ENCODE assay signal across 9 cellular contexts in genomic region chr11:46100670-46101069, GRCh38. TPM values are rescaled to one million over a fixed set of nuclear protein-coding genes. Genes with fewer than 3 reads are reported as not detected.
DNase-seq lines count a peak whose midpoint lies in the region; ATAC-seq and TF ChIP-seq lines count a peak whose summit lies in the region.
"Had no signal": no experiment of that assay in that cellular context is flagged by ENCODE, and none has a peak within 500 bp of the region (broad histone marks: within the 10 kb centered on the region; RNA-seq: fewer than 3 reads in every experiment).

No MANE protein-coding gene starts in this region.

- WGBS in mesendoderm (ENCODE audit: extremely low coverage, insufficient coverage, low lambda C conversion rate), result no CpG with 5 or more reads among the region's 3 CpGs

- peak overlapping the region; percentile 56 to 89 (median 85) for H3K27ac Mint-ChIP-seq in CD4-positive, CD25-positive, alpha-beta regulatory T cell
- peak overlapping the region; percentile 0 for H3K27ac Mint-ChIP-seq in activated T-helper 1 cell treated with anti-CD3 and anti-CD28 coated beads, Interleukin-12 subunit alpha, Interleukin-12 subunit beta, Interleukin-2, Interleukin-4 antibody, amounts not matched to agents 30 ng/mL and 10 ng/mL and 1 ng/mL, durations not matched to agents 14 hours and 24 hours and 36 hours
- H3K27ac Mint-ChIP-seq in osteocyte (ENCODE audit: unreplicated experiment), result no peak overlapping the region

- H3K9me3 ChIP-seq in CD4-positive, CD25-positive, alpha-beta regulatory T cell (ENCODE audit: control insufficient read depth in 2 of 2, low read length in 2 of 2), result no peaks in the 10 kb centered on the region
- H3K9me3 ChIP-seq: body of pancreas had no signal

- H2AK5ac ChIP-seq in mesendoderm (ENCODE audit: low read length), result no peak overlapping the region

- ATAC-seq in CD4-positive, CD25-positive, alpha-beta regulatory T cell (ENCODE audit: low read depth in 2 of 2), result peak in 1 of 2 donors; percentile 46
- ATAC-seq in GM19324 (IDR thresholded peaks at IDR 0.05; ENCODE audit: low FRiP score, unreplicated experiment) (peak; percentile 69), HG03045 (IDR thresholded peaks at IDR 0.05; ENCODE audit: unreplicated experiment) (peak; percentile 80)
- ATAC-seq: body of pancreas had no signal

- H3K36me3 Mint-ChIP-seq in CD4-positive, CD25-positive, alpha-beta regulatory T cell, result peaks cover 15% of the 10 kb centered on the region
- peaks cover 6% of the 10 kb centered on the region for H3K36me3 Mint-ChIP-seq in activated T-helper 1 cell treated with anti-CD3 and anti-CD28 coated beads, Interleukin-12 subunit alpha, Interleukin-12 subunit beta, Interleukin-2, Interleukin-4 antibody, amounts not matched to agents 30 ng/mL and 10 ng/mL and 1 ng/mL, durations not matched to agents 14 hours and 24 hours and 36 hours (ENCODE audit: low read depth)
- H3K36me3 Mint-ChIP-seq in osteocyte (ENCODE audit: unreplicated experiment), result peaks cover 3% of the 10 kb centered on the region

- H3K4me3 ChIP-seq in CD4-positive, CD25-positive, alpha-beta regulatory T cell (ENCODE audit: low read depth, low read length), result peak overlapping the region; percentile 84
- no peak overlapping the region for H3K4me3 ChIP-seq in mesendoderm (ENCODE audit: low read length)
- H3K4me3 ChIP-seq: body of pancreas had no signal

- no peak overlapping the region for H3K4me2 ChIP-seq in mesendoderm (ENCODE audit: low read length)

- H3K9ac ChIP-seq in mesendoderm (ENCODE audit: low read length), result no peak overlapping the region

- no peaks in the 10 kb centered on the region for H3K27me3 Mint-ChIP-seq in CD4-positive, CD25-positive, alpha-beta regulatory T cell
- no peaks in the 10 kb centered on the region for H3K27me3 Mint-ChIP-seq in activated T-helper 1 cell treated with anti-CD3 and anti-CD28 coated beads, Interleukin-12 subunit alpha, Interleukin-12 subunit beta, Interleukin-2, Interleukin-4 antibody, amounts not matched to agents 30 ng/mL and 10 ng/mL and 1 ng/mL, durations not matched to agents 14 hours and 24 hours and 36 hours (ENCODE audit: insufficient read depth)
- H3K27me3 Mint-ChIP-seq in osteocyte (ENCODE audit: unreplicated experiment), result no peaks in the 10 kb centered on the region

- no peaks in the 10 kb centered on the region for H3K27me3 ChIP-seq in CD4-positive, CD25-positive, alpha-beta regulatory T cell (ENCODE audit: control insufficient read depth, insufficient read depth, low read length)
- no peaks in the 10 kb centered on the region for H3K27me3 ChIP-seq in mesendoderm (ENCODE audit: insufficient read depth, low read length, poor library complexity)
- H3K27me3 ChIP-seq: body of pancreas had no signal

- no peak overlapping the region for H3K4ac ChIP-seq in mesendoderm (ENCODE audit: low read depth, low read length)

- no peaks in the 10 kb centered on the region for H3K36me3 ChIP-seq in CD4-positive, CD25-positive, alpha-beta regulatory T cell (ENCODE audit: control insufficient read depth, insufficient read depth, low read length)
- no peaks in the 10 kb centered on the region for H3K36me3 ChIP-seq in mesendoderm (ENCODE audit: control insufficient read depth, insufficient read depth, low read length)

- no peak overlapping the region for H3K27ac ChIP-seq in CD4-positive, CD25-positive, alpha-beta regulatory T cell (ENCODE audit: insufficient read depth, low read length, poor library complexity, severe bottlenecking)
- no peak overlapping the region for H3K27ac ChIP-seq in mesendoderm (ENCODE audit: low read depth, low read length)

- H3K56ac ChIP-seq in mesendoderm (ENCODE audit: low read length), result no peak overlapping the region

- H3K18ac ChIP-seq in mesendoderm (ENCODE audit: low read length), result no peak overlapping the region

- no peak overlapping the region for H2BK15ac ChIP-seq in mesendoderm (replicated peaks; ENCODE audit: low read depth)

- H3K9me3 Mint-ChIP-seq in CD4-positive, CD25-positive, alpha-beta regulatory T cell, result no peaks in the 10 kb centered on the region
- H3K9me3 Mint-ChIP-seq in activated T-helper 1 cell treated with anti-CD3 and anti-CD28 coated beads, Interleukin-12 subunit alpha, Interleukin-12 subunit beta, Interleukin-2, Interleukin-4 antibody, amounts not matched to agents 30 ng/mL and 10 ng/mL and 1 ng/mL, durations not matched to agents 14 hours and 24 hours and 36 hours, result no peaks in the 10 kb centered on the region
- no peaks in the 10 kb centered on the region for H3K9me3 Mint-ChIP-seq in osteocyte (ENCODE audit: unreplicated experiment)

- peaks cover 2% of the 10 kb centered on the region for H3K79me2 ChIP-seq in mesendoderm (ENCODE audit: control insufficient read depth, insufficient read depth, low read length)

- no peak overlapping the region for H4K5ac ChIP-seq in mesendoderm (ENCODE audit: low read length)

- H2BK120ac ChIP-seq in mesendoderm (ENCODE audit: low read depth, low read length), result no peak overlapping the region

- H3K4me3 Mint-ChIP-seq in CD4-positive, CD25-positive, alpha-beta regulatory T cell, result peak overlapping the region; percentile 5 to 86 (median 58)
- peak overlapping the region; percentile 52 for H3K4me3 Mint-ChIP-seq in activated T-helper 1 cell treated with anti-CD3 and anti-CD28 coated beads, Interleukin-12 subunit alpha, Interleukin-12 subunit beta, Interleukin-2, Interleukin-4 antibody, amounts not matched to agents 30 ng/mL and 10 ng/mL and 1 ng/mL, durations not matched to agents 14 hours and 24 hours and 36 hours
- H3K4me3 Mint-ChIP-seq in osteocyte (ENCODE audit: unreplicated experiment), result no peak overlapping the region

- no peak for DNase-seq in CD4-positive, CD25-positive, alpha-beta regulatory T cell
- DNase-seq in activated T-helper 1 cell treated with anti-CD3 and anti-CD28 coated beads, Interleukin-12 subunit alpha, Interleukin-12 subunit beta, Interleukin-2, Interleukin-4 antibody, amounts not matched to agents 30 ng/mL and 10 ng/mL and 1 ng/mL, durations not matched to agents 14 hours and 24 hours and 36 hours (ENCODE audit: low spot score), result no peak
- DNase-seq in mesendoderm (no peak), HCEC 1CT (no peak), osteocyte (ENCODE audit: extremely low spot score, unreplicated experiment) (no peak), A172 (ENCODE audit: low spot score) (no peak)
- DNase-seq: body of pancreas had no signal

- TF ChIP-seq CTCF in osteocyte (IDR thresholded peaks at IDR 0.05), result no peak

- H3K79me1 ChIP-seq in mesendoderm (ENCODE audit: low read length), result peaks cover 4% of the 10 kb centered on the region

- H3K23ac ChIP-seq in mesendoderm (ENCODE audit: low read length), result no peak overlapping the region

- H3K4me1 ChIP-seq in CD4-positive, CD25-positive, alpha-beta regulatory T cell (ENCODE audit: control insufficient read depth, insufficient read depth, low read length, poor library complexity, severe bottlenecking), result peaks cover 16% of the 10 kb centered on the region
- H3K4me1 ChIP-seq in mesendoderm (ENCODE audit: control insufficient read depth, low read depth, low read length), result no peaks in the 10 kb centered on the region

- H2BK5ac ChIP-seq in mesendoderm (ENCODE audit: low read length), result no peak overlapping the region

- peaks cover 48 to 77% (median 64%) of the 10 kb centered on the region in 4 donors for H3K4me1 Mint-ChIP-seq in CD4-positive, CD25-positive, alpha-beta regulatory T cell
- H3K4me1 Mint-ChIP-seq in activated T-helper 1 cell treated with anti-CD3 and anti-CD28 coated beads, Interleukin-12 subunit alpha, Interleukin-12 subunit beta, Interleukin-2, Interleukin-4 antibody, amounts not matched to agents 30 ng/mL and 10 ng/mL and 1 ng/mL, durations not matched to agents 14 hours and 24 hours and 36 hours (ENCODE audit: low read depth), result peaks cover 30% of the 10 kb centered on the region
- H3K4me1 Mint-ChIP-seq in osteocyte (ENCODE audit: unreplicated experiment), result peaks cover 38% of the 10 kb centered on the region

- H4K8ac ChIP-seq in mesendoderm (ENCODE audit: low read depth, low read length), result no peak overlapping the region

- intact Hi-C loops in activated T-helper 1 cell treated with anti-CD3 and anti-CD28 coated beads, Interleukin-12 subunit alpha, Interleukin-12 subunit beta, Interleukin-2, Interleukin-4 antibody, amounts not matched to agents 30 ng/mL and 10 ng/mL and 1 ng/mL, durations not matched to agents 14 hours and 24 hours and 36 hours (cut with micrococcal nuclease), result loop anchor here (2.0 kb wide), 1 partner anchor 16 kb away; no protein-coding TSS in a partner anchor

RNA-seq across cellular contexts. Expression of gene PHF21A, which starts 20.6 kb away (rescaled TPM):
- total RNA-seq in CD4-positive, CD25-positive, alpha-beta regulatory T cell, result 111 TPM
- polyA plus RNA-seq in CD4-positive, CD25-positive, alpha-beta regulatory T cell, result 10 to 100 TPM in 1 of 4 donors, 1 to 10 TPM in 3; 6.0 to 11.3 (median 7.8) TPM
- 32.9 and 42.0 TPM in 2 replicates for total RNA-seq in activated T-helper 1 cell treated with anti-CD3 and anti-CD28 coated beads, Interleukin-12 subunit alpha, Interleukin-12 subunit beta, Interleukin-2, Interleukin-4 antibody, amounts not matched to agents 30 ng/mL and 10 ng/mL and 1 ng/mL, durations not matched to agents 14 hours and 24 hours and 36 hours
- polyA plus RNA-seq in mesendoderm (2013, experiment 1 of 2), result 13.0 TPM
- 14.0 TPM for polyA plus RNA-seq in mesendoderm (2013, experiment 2 of 2)
- total RNA-seq in osteocyte, result 40.8 and 52.2 TPM in 2 replicates
- total RNA-seq in A172 (2014; rRNA removed; shearing (Covaris generic)), result 17.4 and 24.6 TPM in 2 replicates
